ENCODE assay signal across 12 cellular contexts in genomic region chr18:2627821-2628276, GRCh38. TPM values are rescaled to one million over a fixed set of nuclear protein-coding genes. Genes with fewer than 3 reads are reported as not detected.
A peak's percentile ranks its signal among the peaks of the same experiment; 100 is the strongest.
DNase-seq lines count a peak whose midpoint lies in the region; ATAC-seq, FAIRE-seq and TF ChIP-seq lines count a peak whose summit lies in the region.
"Had no signal": no experiment of that assay in that cellular context is flagged by ENCODE, and none has a peak within 500 bp of the region (broad histone marks: within the 10 kb centered on the region; RNA-seq: fewer than 3 reads in every experiment).

No MANE protein-coding gene starts in this region.

- FAIRE-seq in bronchial epithelial cell (lab: Jason Lieb, UNC) = no peak

- H3K27me3 ChIP-seq in bronchial epithelial cell (ENCODE audit: control insufficient read depth, insufficient read depth, low read length) = no peaks in the 10 kb centered on the region

- TF ChIP-seq CTCF in bronchial epithelial cell (IDR thresholded peaks at IDR 0.05; ENCODE audit: insufficient read depth, low read length, severe bottlenecking) (no peak), GM13977 (IDR thresholded peaks at IDR 0.05; ENCODE audit: extremely low read depth, insufficient read depth, missing control alignments) (no peak)

- in situ Hi-C loops in GM13977 (cut with MboI; ENCODE audit: low pct_unique_long_range_greater_than_20kb, low sequenced_read_pairs, unreplicated experiment) = no loop called here

- ATAC-seq in GM19463 (IDR thresholded peaks at IDR 0.05; ENCODE audit: unreplicated experiment) (peak; percentile 75), GM19324 (IDR thresholded peaks at IDR 0.05; ENCODE audit: low FRiP score, unreplicated experiment) (no peak)

- peak; percentile 26 for DNase-seq in A172 (ENCODE audit: low spot score)
- peak; percentile 37 for DNase-seq in NCI-H69 (lab: John Stamatoyannopoulos, UW)
- peak; percentile 91 for DNase-seq in bronchial epithelial cell (ENCODE audit: low read depth)
- no peak for DNase-seq in retina
- DNase-seq in NCI-H2029 (lab: John Stamatoyannopoulos, UW) = no peak
- no peak for DNase-seq in GM13977 (ENCODE audit: low spot score)
- DNase-seq: activated CD4-positive, CD25-positive, alpha-beta regulatory T cell; COR-L47; effector memory CD4-positive, alpha-beta T cell; NCI-H1694 treated with DMSO at 0.1 percent for 48 hours had no signal

- H3K36me3 ChIP-seq in bronchial epithelial cell (ENCODE audit: control insufficient read depth, insufficient read depth, low read length) = no peaks in the 10 kb centered on the region

- no peak overlapping the region for H3K4me3 ChIP-seq in bronchial epithelial cell (ENCODE audit: low read depth, low read length)

RNA-seq across cellular contexts. Expression of gene SMCHD1, which starts 27.7 kb away (rescaled TPM):
- 53.7 and 78.3 TPM in 2 replicates for total RNA-seq in A172 (2014; rRNA removed; shearing (Covaris generic))
- 42.1 and 45.3 TPM in 2 replicates for total RNA-seq in bronchial epithelial cell

RNA-seq across cellular contexts. Expression of gene NDC80, which starts 56.5 kb away (rescaled TPM):
- total RNA-seq in A172 (2014; rRNA removed; shearing (Covaris generic)) = 68.7 and 72.7 TPM in 2 replicates
- total RNA-seq in bronchial epithelial cell = 0.26 and 0.51 TPM in 2 replicates

RNA-seq across cellular contexts. Expression of gene METTL4, which starts 56.5 kb away (rescaled TPM):
- total RNA-seq in A172 (2014; rRNA removed; shearing (Covaris generic)) = 11.0 and 13.9 TPM in 2 replicates
- total RNA-seq in bronchial epithelial cell = 8.2 and 11.0 TPM in 2 replicates

Comparison
In these comparisons a context has a peak if more than half of its experiments do, and no peak if none do; other contexts are left out.
1. DNase-seq: peak in A172 (single experiment), NCI-H69 (single experiment) and bronchial epithelial cell (single experiment); none in retina (single experiment), NCI-H2029 (single experiment) and GM13977 (single experiment).
2. RNA of gene NDC80, which starts 56.5 kb away (total RNA-seq): 68.7 to 72.7 TPM in A172; 0.26 to 0.51 TPM in bronchial epithelial cell; every median in the first group is over 10 times any median in the second.